Comparison of ENCODE assay signal across 14 cellular contexts in the genomic region with DNA sequence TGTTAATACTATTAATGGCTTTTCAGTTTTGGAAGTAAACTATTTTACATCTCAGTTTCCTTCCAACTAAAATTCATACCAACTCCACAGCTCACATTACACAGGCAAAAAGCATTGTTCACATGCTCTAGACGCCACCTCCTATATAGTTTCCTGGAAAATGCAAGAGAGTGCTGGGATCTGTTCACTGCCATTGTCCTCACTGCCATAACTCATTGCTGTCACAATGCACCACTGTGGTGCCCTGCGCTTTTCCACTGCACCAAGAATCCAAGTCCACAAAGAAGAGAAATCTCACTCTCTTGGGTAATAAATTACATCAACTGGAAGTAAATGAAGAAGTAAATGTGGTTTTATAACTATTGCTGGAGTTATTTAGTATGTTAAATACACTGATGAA.
DNase-seq lines count a peak whose midpoint lies in the region; ATAC-seq and TF ChIP-seq lines count a peak whose summit lies in the region.
"Had no signal": no experiment of that assay in that cellular context is flagged by ENCODE, and none has a peak within 500 bp of the region (broad histone marks: within the 10 kb centered on the region; RNA-seq: fewer than 3 reads in every experiment).

No MANE protein-coding gene starts in this region.

- H3K79me2 ChIP-seq in PC-9 (ENCODE audit: low read depth), result no peaks in the 10 kb centered on the region

- CTCF ChIA-PET in Calu3 (lab: Charles Lee), result no interaction called here
- CTCF ChIA-PET in HEK293T (lab: Yijun Ruan, JAX), result no interaction called here
- CTCF ChIA-PET in PC-9 (lab: Charles Lee), result no interaction called here

- H3K27ac ChIP-seq in neuronal stem cell (replicated peaks; ENCODE audit: low read length) (no peak overlapping the region), PC-9 (no peak overlapping the region)
- H3K27ac ChIP-seq: A549 had no signal

- TF ChIP-seq CTCF in Calu3 (IDR thresholded peaks at IDR 0.05; ENCODE audit: unreplicated experiment) (no peak), PC-9 (conservative IDR thresholded peaks at IDR 0.05) (no peak)

- peak overlapping the region; percentile 77 for H3K27ac Mint-ChIP-seq in Calu3 (ENCODE audit: unreplicated experiment)
- no peak overlapping the region for H3K27ac Mint-ChIP-seq in activated T-cell treated with anti-CD3 and anti-CD28 coated beads, Interleukin-2, amount 50 U/mL, for 24 hours
- H3K27ac Mint-ChIP-seq: CD14-positive monocyte; CD8-positive, alpha-beta T cell had no signal

- no peak overlapping the region for H4K8ac ChIP-seq in neuronal stem cell (ENCODE audit: low read depth, low read length)

- POLR2A ChIA-PET in HEK293T (lab: Yijun Ruan, JAX), result no interaction called here
- POLR2A ChIA-PET in PC-9 (lab: Charles Lee; ENCODE audit: unreplicated experiment), result no interaction called here

- intact Hi-C loops in Calu3 (cut with micrococcal nuclease; ENCODE audit: unreplicated experiment) (no loop called here), PC-9 (cut with micrococcal nuclease; ENCODE audit: unreplicated experiment) (no loop called here)

- H3K27me3 Mint-ChIP-seq in Calu3 (ENCODE audit: unreplicated experiment), result no peaks in the 10 kb centered on the region
- H3K27me3 Mint-ChIP-seq in activated T-cell treated with anti-CD3 and anti-CD28 coated beads, Interleukin-2, amount 50 U/mL, for 24 hours, result no peaks in the 10 kb centered on the region

- H3K14ac ChIP-seq in neuronal stem cell (ENCODE audit: low read length), result no peak overlapping the region

- H3K4me1 ChIP-seq in neuronal stem cell (ENCODE audit: control insufficient read depth in 2 of 2, insufficient read depth in 1 of 2, low read depth in 1 of 2, low read length in 2 of 2) (peaks cover 0 to 3% of the 10 kb centered on the region in 2 donors), PC-9 (replicated peaks; ENCODE audit: insufficient read depth) (no peaks in the 10 kb centered on the region)
- H3K4me1 ChIP-seq: A549 had no signal

- H3K4me1 Mint-ChIP-seq in Calu3 (ENCODE audit: low read depth, unreplicated experiment), result peaks cover 35% of the 10 kb centered on the region
- no peaks in the 10 kb centered on the region for H3K4me1 Mint-ChIP-seq in activated T-cell treated with anti-CD3 and anti-CD28 coated beads, Interleukin-2, amount 50 U/mL, for 24 hours (ENCODE audit: low read depth)
- H3K4me1 Mint-ChIP-seq: CD14-positive monocyte had no signal

- H3K4me3 Mint-ChIP-seq in Calu3 (ENCODE audit: low read depth, unreplicated experiment), result no peak overlapping the region
- H3K4me3 Mint-ChIP-seq in activated T-cell treated with anti-CD3 and anti-CD28 coated beads, Interleukin-2, amount 50 U/mL, for 24 hours, result no peak overlapping the region
- H3K4me3 Mint-ChIP-seq: CD14-positive monocyte; CD8-positive, alpha-beta T cell had no signal

- no peak overlapping the region for H2BK15ac ChIP-seq in neuronal stem cell (ENCODE audit: low read length)

- H3K27me3 ChIP-seq in neuronal stem cell (ENCODE audit: control insufficient read depth in 3 of 3, insufficient read depth in 3 of 3, low read depth in 1 of 3, low read length in 3 of 3) (no peaks in the 10 kb centered on the region), PC-9 (ENCODE audit: insufficient read depth, low read depth) (no peaks in the 10 kb centered on the region)

- H3K23ac ChIP-seq in neuronal stem cell (ENCODE audit: low read depth, low read length, poor library complexity), result no peak overlapping the region

- no peaks in the 10 kb centered on the region for H3K79me1 ChIP-seq in neuronal stem cell (ENCODE audit: low read depth, low read length)

- DNase-seq in Calu3, result no peak
- no peak for DNase-seq in HEK293T (ENCODE audit: extremely low spot score)
- peak; percentile 10 for DNase-seq in iPS-NIHi11 (ENCODE audit: low spot score)
- no peak for DNase-seq in neuronal stem cell (ENCODE audit: low spot score)
- DNase-seq in PC-9, result no peak
- no peak for DNase-seq in activated T-cell treated with anti-CD3 and anti-CD28 coated beads, Interleukin-2, amount 50 U/mL, for 24 hours
- DNase-seq: CD8-positive, alpha-beta T cell; COR-L47; DMS53; GF-D8 had no signal

- no peaks in the 10 kb centered on the region for H4K20me1 ChIP-seq in PC-9 (ENCODE audit: insufficient read depth)

- no peaks in the 10 kb centered on the region for H3K9me3 Mint-ChIP-seq in Calu3 (ENCODE audit: low read depth, unreplicated experiment)
- no peaks in the 10 kb centered on the region for H3K9me3 Mint-ChIP-seq in activated T-cell treated with anti-CD3 and anti-CD28 coated beads, Interleukin-2, amount 50 U/mL, for 24 hours

- no peak overlapping the region for H3K4me3 ChIP-seq in neuronal stem cell (ENCODE audit: low read length in 2 of 2)
- no peak overlapping the region for H3K4me3 ChIP-seq in PC-9
- H3K4me3 ChIP-seq: A549 had no signal

- peaks cover 13% of the 10 kb centered on the region for H3K36me3 Mint-ChIP-seq in Calu3 (ENCODE audit: insufficient read depth, unreplicated experiment)
- no peaks in the 10 kb centered on the region for H3K36me3 Mint-ChIP-seq in activated T-cell treated with anti-CD3 and anti-CD28 coated beads, Interleukin-2, amount 50 U/mL, for 24 hours (ENCODE audit: low read depth)
- H3K36me3 Mint-ChIP-seq: CD14-positive monocyte; CD8-positive, alpha-beta T cell had no signal

- no peak overlapping the region for H3K9ac ChIP-seq in neuronal stem cell (ENCODE audit: low read depth, low read length, poor library complexity)

- H3K9me3 ChIP-seq in neuronal stem cell (replicated peaks in 1 of 2; ENCODE audit: control insufficient read depth in 2 of 2, insufficient read depth in 1 of 2, low read depth in 1 of 2, low read length in 2 of 2), result no peaks in the 10 kb centered on the region
- no peaks in the 10 kb centered on the region for H3K9me3 ChIP-seq in PC-9 (ENCODE audit: insufficient read depth, low read depth)
- H3K9me3 ChIP-seq: A549 had no signal

- H2BK5ac ChIP-seq in neuronal stem cell (ENCODE audit: low read length), result no peak overlapping the region

- H3K36me3 ChIP-seq in neuronal stem cell (replicated peaks in 1 of 2; ENCODE audit: control insufficient read depth in 2 of 2, insufficient read depth in 2 of 2, low read length in 2 of 2), result no peaks in the 10 kb centered on the region
- no peaks in the 10 kb centered on the region for H3K36me3 ChIP-seq in PC-9 (ENCODE audit: low read depth)

- H3F3A ChIP-seq in PC-9 (ENCODE audit: insufficient read depth, low read depth), result no peaks in the 10 kb centered on the region

- no peak overlapping the region for H2BK120ac ChIP-seq in neuronal stem cell (ENCODE audit: low read depth, low read length)

- H2AFZ ChIP-seq in neuronal stem cell (ENCODE audit: low read length), result peak overlapping the region; percentile 49
- no peak overlapping the region for H2AFZ ChIP-seq in PC-9

- no CpG with 5 or more reads among the region's 2 CpGs for WGBS in neuronal stem cell (ENCODE audit: extremely low coverage in 2 of 2, insufficient read length in 2 of 2, insufficient replicate concordance in 1 of 2), 2 donors

- ATAC-seq in HG03520 (IDR thresholded peaks at IDR 0.05; ENCODE audit: unreplicated experiment), result no peak
- ATAC-seq: A549; CD8-positive, alpha-beta T cell; HCT116 had no signal

- H3K4ac ChIP-seq in neuronal stem cell (ENCODE audit: low read length), result no peak overlapping the region

- BruUV-seq in Calu3 (replicated peaks; lab: Mats Ljungman, UMichigan) (no TSS peak), PC-9 (replicated peaks; lab: Mats Ljungman, UMichigan) (no TSS peak)

- no peak overlapping the region for H2BK12ac ChIP-seq in neuronal stem cell (ENCODE audit: low read length)

- H3K9me2 ChIP-seq in PC-9 (ENCODE audit: insufficient read depth), result no peaks in the 10 kb centered on the region

- no peak overlapping the region for H2AK5ac ChIP-seq in neuronal stem cell (ENCODE audit: low read depth, low read length)

- H3K18ac ChIP-seq in neuronal stem cell (ENCODE audit: low read length), result no peak overlapping the region

- no peak overlapping the region for H3K4me2 ChIP-seq in neuronal stem cell (ENCODE audit: insufficient read depth, low read length, poor library complexity, severe bottlenecking)
- no peak overlapping the region for H3K4me2 ChIP-seq in PC-9
- H3K4me2 ChIP-seq: A549 had no signal

- no peak overlapping the region for H4K91ac ChIP-seq in neuronal stem cell (ENCODE audit: low read depth, low read length, poor library complexity)

TF ChIP-seq in HEK293T, 16 proteins besides CTCF, POLR2A, EP300 and RAD21:
- no peak for TF ChIP-seq NFRKB (IDR thresholded peaks at IDR 0.05)
- TF ChIP-seq, protein P1, sequence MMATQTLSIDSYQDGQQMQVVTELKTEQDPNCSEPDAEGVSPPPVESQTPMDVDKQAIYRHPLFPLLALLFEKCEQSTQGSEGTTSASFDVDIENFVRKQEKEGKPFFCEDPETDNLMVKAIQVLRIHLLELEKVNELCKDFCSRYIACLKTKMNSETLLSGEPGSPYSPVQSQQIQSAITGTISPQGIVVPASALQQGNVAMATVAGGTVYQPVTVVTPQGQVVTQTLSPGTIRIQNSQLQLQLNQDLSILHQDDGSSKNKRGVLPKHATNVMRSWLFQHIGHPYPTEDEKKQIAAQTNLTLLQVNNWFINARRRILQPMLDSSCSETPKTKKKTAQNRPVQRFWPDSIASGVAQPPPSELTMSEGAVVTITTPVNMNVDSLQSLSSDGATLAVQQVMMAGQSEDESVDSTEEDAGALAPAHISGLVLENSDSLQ (IDR thresholded peaks at IDR 0.05), result 0 out of 2 replicates have a peak, but pooled peaks have one; percentile 31
